ENCODE assay signal across 32 cellular contexts in genomic region chr7:57579454-57579853, GRCh38.
"Had no signal": no experiment of that assay in that cellular context is flagged by ENCODE, and none has a peak within 500 bp of the region (broad histone marks: within the 10 kb centered on the region; RNA-seq: fewer than 3 reads in every experiment).

No MANE protein-coding gene starts in this region.

- H3K4me3 Mint-ChIP-seq: activated B cell treated with CpG ODN at 0.5 μM for 24 hours; activated CD8-positive, alpha-beta T cell treated with anti-CD3 and anti-CD28 coated beads for 36 hours; activated naive CD4-positive, alpha-beta T cell treated with anti-CD3 and anti-CD28 coated beads for 36 hours; activated naive CD4-positive, alpha-beta T cell treated with anti-CD3 and anti-CD28 coated beads, Interleukin-2, amount 50 U/mL, for 24 hours; activated naive CD8-positive, alpha-beta T cell treated with anti-CD3 and anti-CD28 coated beads for 36 hours; activated naive CD8-positive, alpha-beta T cell treated with anti-CD3 and anti-CD28 coated beads, Interleukin-2, amount 50 U/mL, for 24 hours; activated T-helper 1 cell treated with anti-CD3 and anti-CD28 coated beads, Interleukin-12 subunit alpha, Interleukin-12 subunit beta, Interleukin-2, Interleukin-4 antibody, amounts not matched to agents 30 ng/mL and 10 ng/mL and 1 ng/mL, durations not matched to agents 14 hours and 24 hours and 36 hours; effector memory CD8-positive, alpha-beta T cell; T-helper 17 cell; T-helper 2 cell treated with Interferon-gamma antibody and Interleukin-4, amounts not matched to agents 5 μg/mL and 100 μg/mL, for 36 hours had no signal

- H3K36me3 Mint-ChIP-seq: activated naive CD4-positive, alpha-beta T cell treated with anti-CD3 and anti-CD28 coated beads, Interleukin-2, amount 50 U/mL, for 24 hours; activated naive CD8-positive, alpha-beta T cell treated with anti-CD3 and anti-CD28 coated beads for 36 hours had no signal

- H3K27me3 Mint-ChIP-seq: activated B cell treated with CpG ODN at 0.5 μM for 24 hours; activated CD8-positive, alpha-beta T cell treated with anti-CD3 and anti-CD28 coated beads for 36 hours; activated naive CD4-positive, alpha-beta T cell treated with anti-CD3 and anti-CD28 coated beads, Interleukin-2, amount 50 U/mL, for 24 hours; activated naive CD8-positive, alpha-beta T cell treated with anti-CD3 and anti-CD28 coated beads for 36 hours; activated naive CD8-positive, alpha-beta T cell treated with anti-CD3 and anti-CD28 coated beads, Interleukin-2, amount 50 U/mL, for 24 hours; effector memory CD8-positive, alpha-beta T cell; T-helper 17 cell had no signal

- H3K27ac ChIP-seq: adrenal gland, body of pancreas, esophagus muscularis mucosa, foreskin keratinocyte, gastroesophageal sphincter, WERI-Rb-1 had no signal

- DNase-seq: activated B cell treated with CpG ODN at 0.5 μM for 24 hours; activated CD4-positive, alpha-beta T cell treated with anti-CD3 and anti-CD28 coated beads for 48 hours; activated CD4-positive, alpha-beta T cell treated with anti-CD3 and anti-CD28 coated beads, Interleukin-2, amount 50 U/mL, for 1 hour; activated CD4-positive, alpha-beta T cell treated with anti-CD3 and anti-CD28 coated beads, Interleukin-2, amount 50 U/mL, for 48 hours; activated CD8-positive, alpha-beta memory T cell treated with anti-CD3 and anti-CD28 coated beads for 24 hours; activated CD8-positive, alpha-beta T cell treated with anti-CD3 and anti-CD28 coated beads for 36 hours; activated effector memory CD4-positive, alpha-beta T cell treated with anti-CD3 and anti-CD28 coated beads, Interleukin-2, amount 50 U/mL, for 16 hours; activated naive CD4-positive, alpha-beta T cell treated with anti-CD3 and anti-CD28 coated beads for 36 hours; activated naive CD8-positive, alpha-beta T cell treated with anti-CD3 and anti-CD28 coated beads for 36 hours; activated naive CD8-positive, alpha-beta T cell treated with anti-CD3 and anti-CD28 coated beads, Interleukin-2, amount 50 U/mL, for 24 hours; activated T-cell treated with anti-CD3 and anti-CD28 coated beads, Interleukin-2, amount 50 U/mL, for 48 hours; adrenal gland; amygdala; aorta; body of pancreas; caudate nucleus; cortex of kidney; dermis blood vessel endothelial cell; effector CD4-positive, alpha-beta T cell; effector memory CD8-positive, alpha-beta T cell; erythroblast; foreskin keratinocyte; T-helper 1 cell; T-helper 17 cell; T1000; WERI-Rb-1 had no signal

- ATAC-seq: activated CD4-positive, CD25-positive, alpha-beta regulatory T cell treated with anti-CD3 and anti-CD28 coated beads, Interleukin-2, amount 50 U/mL, for 24 hours; activated CD8-positive, alpha-beta T cell treated with anti-CD3 and anti-CD28 coated beads for 36 hours; activated naive CD8-positive, alpha-beta T cell treated with anti-CD3 and anti-CD28 coated beads, Interleukin-2, amount 50 U/mL, for 24 hours; body of pancreas; effector memory CD8-positive, alpha-beta T cell; foreskin keratinocyte; gastroesophageal sphincter; T-helper 17 cell had no signal

- H3K4me1 Mint-ChIP-seq: activated B cell treated with CpG ODN at 0.5 μM for 24 hours; activated naive CD4-positive, alpha-beta T cell treated with anti-CD3 and anti-CD28 coated beads, Interleukin-2, amount 50 U/mL, for 24 hours; activated naive CD8-positive, alpha-beta T cell treated with anti-CD3 and anti-CD28 coated beads for 36 hours; activated naive CD8-positive, alpha-beta T cell treated with anti-CD3 and anti-CD28 coated beads, Interleukin-2, amount 50 U/mL, for 24 hours; T-helper 17 cell had no signal
